In genomic region chrX:153792368-153792767, GRCh38 we compare ENCODE assay signal across 16 cellular contexts. TPM values are rescaled to one million over a fixed set of nuclear protein-coding genes. Genes with fewer than 3 reads are reported as not detected.
DNase-seq lines count a peak whose midpoint lies in the region; ATAC-seq lines count a peak whose summit lies in the region.
"Had no signal": no experiment of that assay in that cellular context is flagged by ENCODE, and none has a peak within 500 bp of the region (broad histone marks: within the 10 kb centered on the region; RNA-seq: fewer than 3 reads in every experiment).

No MANE protein-coding gene starts in this region.

- no peak overlapping the region for H3K27ac ChIP-seq in BLaER1 treated with 17β-estradiol and CSF1 and Interleukin-3, amounts not matched to agents 10 nM and 100 nM
- no peak overlapping the region for H3K27ac ChIP-seq in mesodermal cell (ENCODE audit: low read depth, low read length, severe bottlenecking)

- H3K4me1 ChIP-seq in BLaER1 treated with 17β-estradiol and CSF1 and Interleukin-3, amounts not matched to agents 10 nM and 100 nM = peaks cover 29 to 49% (median 38%) of the 10 kb centered on the region in 10 experiments
- peaks cover 5% of the 10 kb centered on the region for H3K4me1 ChIP-seq in mesodermal cell (ENCODE audit: control insufficient read depth, insufficient read depth, low read length, poor library complexity, severe bottlenecking)

- peaks cover 10 to 69% (median 46%) of the 10 kb centered on the region in 11 experiments; a peak in 18 of 22 replicates for H3K27me3 ChIP-seq in BLaER1 treated with 17β-estradiol and CSF1 and Interleukin-3, amounts not matched to agents 10 nM and 100 nM
- H3K27me3 ChIP-seq: esophagus muscularis mucosa, Peyer's patch had no signal

- H3K4me1 Mint-ChIP-seq in T-helper 17 cell = peaks cover 16% of the 10 kb centered on the region

- DNase-seq in DMS 273 treated with DMSO at 0.1 percent for 48 hours (lab: John Stamatoyannopoulos, UW) (peak; percentile 75), T-helper 17 cell (no peak), H4 (ENCODE audit: low spot score) (no peak)
- DNase-seq: activated T-cell treated with anti-CD3 and anti-CD28 coated beads, Interleukin-2, amount 50 U/mL, for 48 hours; aorta; GF-D8; hippocampal formation; NCI-H2029 treated with DMSO at 0.1 percent for 48 hours; NCI-H524 treated with DMSO at 0.1 percent for 48 hours; Peyer's patch; T-helper 1 cell had no signal

- H3K36me3 ChIP-seq in BLaER1 treated with 17β-estradiol and CSF1 and Interleukin-3, amounts not matched to agents 10 nM and 100 nM = peaks cover 19 to 65% (median 51%) of the 10 kb centered on the region in 11 experiments
- H3K36me3 ChIP-seq in mesodermal cell (ENCODE audit: control insufficient read depth, insufficient read depth, low read length) = peaks cover 22% of the 10 kb centered on the region

- H3K4me3 ChIP-seq in BLaER1 treated with 17β-estradiol and CSF1 and Interleukin-3, amounts not matched to agents 10 nM and 100 nM = peak overlapping the region in 7 of 10 experiments; percentile 76 to 90 (median 81); a peak in 7 of 20 replicates
- H3K4me3 ChIP-seq in mesodermal cell (ENCODE audit: extremely low read depth, insufficient read depth, low read length, poor library complexity, severe bottlenecking) = peak overlapping the region; percentile 69

- no peaks in the 10 kb centered on the region for H3K36me3 Mint-ChIP-seq in T-helper 17 cell (ENCODE audit: low read depth)

- no peak overlapping the region for H3K27ac Mint-ChIP-seq in T-helper 17 cell

- no peak for ATAC-seq in T-helper 17 cell
- ATAC-seq in GM19452 (IDR thresholded peaks at IDR 0.05; ENCODE audit: unreplicated experiment) = no peak
- no peak for ATAC-seq in GM21381 (IDR thresholded peaks at IDR 0.05; ENCODE audit: unreplicated experiment)

- H3K4me3 Mint-ChIP-seq in T-helper 17 cell = peak overlapping the region; percentile 94

- H3K4me2 ChIP-seq in BLaER1 treated with 17β-estradiol and CSF1 and Interleukin-3, amounts not matched to agents 10 nM and 100 nM = peak overlapping the region; percentile 72 to 90 (median 82)

- no peaks in the 10 kb centered on the region for H3K27me3 Mint-ChIP-seq in T-helper 17 cell

- peak overlapping the region in 7 of 11 experiments; percentile 15 to 95 (median 89); a peak in 6 of 22 replicates for H3K9ac ChIP-seq in BLaER1 treated with 17β-estradiol and CSF1 and Interleukin-3, amounts not matched to agents 10 nM and 100 nM

- H3K9me3 ChIP-seq in BLaER1 treated with 17β-estradiol and CSF1 and Interleukin-3, amounts not matched to agents 10 nM and 100 nM (replicated peaks in 1 of 11) = peaks cover 9 to 67% (median 43%) of the 10 kb centered on the region in 11 experiments; a peak in 20 of 22 replicates
- H3K9me3 ChIP-seq in T-helper 17 cell (ENCODE audit: control insufficient read depth, low read length, poor library complexity, severe bottlenecking) = no peaks in the 10 kb centered on the region
- H3K9me3 ChIP-seq in mesodermal cell (ENCODE audit: control insufficient read depth, low read length) = no peaks in the 10 kb centered on the region

- WGBS in mesodermal cell (ENCODE audit: insufficient coverage in 2 of 2), 2 experiments = 92 to 100% methylated on average over 2 to 3 of the region's 6 CpGs

- H4K20me1 ChIP-seq in BLaER1 treated with 17β-estradiol and CSF1 and Interleukin-3, amounts not matched to agents 10 nM and 100 nM = peaks cover 27 to 82% (median 74%) of the 10 kb centered on the region in 11 experiments; a peak in 21 of 22 replicates

RNA-seq across cellular contexts. Expression of gene IDH3G, which starts 1.8 kb away (rescaled TPM):
- total RNA-seq in T-helper 17 cell = 10 to 100 TPM; 46.4 to 52.4 TPM
- 53.4 TPM for polyA plus RNA-seq in mesodermal cell (2013, experiment 1 of 2)
- 47.6 TPM for polyA plus RNA-seq in mesodermal cell (2013, experiment 2 of 2)
- 68.9 and 78.0 TPM in 2 replicates for total RNA-seq in H4 (2014; rRNA removed; shearing (Covaris generic))

RNA-seq across cellular contexts. Expression of gene SSR4, which starts 2.1 kb away (rescaled TPM):
- total RNA-seq in T-helper 17 cell = 100 to 1,000 TPM; 204 to 212 TPM
- 508 TPM for polyA plus RNA-seq in mesodermal cell (2013, experiment 1 of 2)
- 415 TPM for polyA plus RNA-seq in mesodermal cell (2013, experiment 2 of 2)
- total RNA-seq in H4 (2014; rRNA removed; shearing (Covaris generic)) = 254 and 289 TPM in 2 replicates

RNA-seq across cellular contexts. Expression of gene SRPK3, which starts 11.5 kb away (rescaled TPM):
- total RNA-seq in T-helper 17 cell = not detected
- polyA plus RNA-seq in mesodermal cell (2013, experiment 1 of 2) = 0.77 TPM
- polyA plus RNA-seq in mesodermal cell (2013, experiment 2 of 2) = not detected
- total RNA-seq in H4 (2014; rRNA removed; shearing (Covaris generic)) = 0.06 and 0.35 TPM in 2 replicates

RNA-seq across cellular contexts. Expression of gene PLXNB3, which starts 28.3 kb away (rescaled TPM):
- 1 to 10 TPM in 1 of 2 donors, under 1 TPM in 1; 0.25 to 2.9 TPM for total RNA-seq in T-helper 17 cell
- polyA plus RNA-seq in mesodermal cell (2013, experiment 1 of 2) = 4.5 TPM
- polyA plus RNA-seq in mesodermal cell (2013, experiment 2 of 2) = 3.8 TPM
- total RNA-seq in H4 (2014; rRNA removed; shearing (Covaris generic)) = 0.60 and 1.6 TPM in 2 replicates

RNA-seq across cellular contexts. Expression of gene PDZD4, which starts 38.0 kb away (rescaled TPM):
- 10 to 100 TPM; 31.1 to 45.6 TPM for total RNA-seq in T-helper 17 cell
- 15.5 TPM for polyA plus RNA-seq in mesodermal cell (2013, experiment 1 of 2)
- 12.1 TPM for polyA plus RNA-seq in mesodermal cell (2013, experiment 2 of 2)
- total RNA-seq in H4 (2014; rRNA removed; shearing (Covaris generic)) = 3.8 and 4.0 TPM in 2 replicates
